Comparison of ENCODE assay signal across 1 cellular context in genomic region chr17:67974186-67974585, GRCh38.
TF ChIP-seq lines count a peak whose summit lies in the region.

No MANE protein-coding gene starts in this region.

TF ChIP-seq in H1, 55 proteins besides CTCF, POLR2A, EP300 and RAD21:
- no peak for TF ChIP-seq CBX8 (IDR thresholded peaks at IDR 0.05; ENCODE audit: borderline replicate concordance, low read depth, low read length)
- no peak for TF ChIP-seq HDAC6 (IDR thresholded peaks at IDR 0.05; ENCODE audit: low read depth, low read length)
- no peak for TF ChIP-seq SIRT6 (IDR thresholded peaks at IDR 0.05; ENCODE audit: low read length)
- no peak for TF ChIP-seq SP2 (IDR thresholded peaks at IDR 0.05; ENCODE audit: low read length)
- no peak for TF ChIP-seq BCL11A (IDR thresholded peaks at IDR 0.05; ENCODE audit: low read depth in 2 of 2, low read length in 2 of 2)
- no peak for TF ChIP-seq EGR1 (IDR thresholded peaks at IDR 0.05; ENCODE audit: borderline replicate concordance, low read depth, low read length)
- no peak for TF ChIP-seq CREB1 (IDR thresholded peaks at IDR 0.05)
- TF ChIP-seq MAFK (IDR thresholded peaks at IDR 0.05; ENCODE audit: low read depth, low read length): no peak
- no peak for TF ChIP-seq TAF1 (IDR thresholded peaks at IDR 0.05; ENCODE audit: low read depth, low read length)
- TF ChIP-seq POLR2AphosphoS5 (IDR thresholded peaks at IDR 0.05; ENCODE audit: low read depth, low read length): no peak
- no peak for TF ChIP-seq RNF2 (IDR thresholded peaks at IDR 0.05; ENCODE audit: borderline replicate concordance, low read depth, low read length, missing control alignments, poor library complexity, severe bottlenecking)
- TF ChIP-seq SIN3A (conservative IDR thresholded peaks at IDR 0.05 in 1 of 2, IDR thresholded peaks at IDR 0.05 in 1 of 2; ENCODE audit: low read depth in 1 of 2, low read length in 2 of 2): no peak
- TF ChIP-seq RBBP5 (IDR thresholded peaks at IDR 0.05; ENCODE audit: borderline replicate concordance, low read depth, low read length): no peak
- TF ChIP-seq BACH1 (IDR thresholded peaks at IDR 0.05; ENCODE audit: low read length): no peak
- TF ChIP-seq MAX (IDR thresholded peaks at IDR 0.05): no peak
